In the genomic region with DNA sequence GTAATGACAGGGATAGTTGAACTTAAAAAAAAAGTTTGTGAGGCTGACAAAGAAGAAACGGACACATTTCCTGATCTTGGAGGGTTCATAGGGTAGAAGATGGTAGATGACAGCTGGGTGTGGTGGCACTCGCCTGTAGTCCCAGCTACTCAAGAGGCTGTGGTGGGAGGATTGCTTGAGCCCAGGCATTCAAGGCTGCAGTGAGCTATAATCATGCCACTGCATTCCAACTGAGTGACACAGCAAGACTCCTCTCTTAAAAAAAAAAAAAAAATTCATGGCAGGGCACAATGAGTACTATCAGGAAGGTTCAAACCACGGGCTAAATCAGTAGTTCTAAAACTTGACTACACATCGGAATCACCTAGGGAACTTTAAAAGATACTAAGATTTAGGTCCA, we compare ENCODE assay signal across 8 cellular contexts. TPM values are rescaled to one million over a fixed set of nuclear protein-coding genes. Genes with fewer than 3 reads are reported as not detected.
A peak's percentile ranks its signal among the peaks of the same experiment; 100 is the strongest.
DNase-seq lines count a peak whose midpoint lies in the region; ATAC-seq, FAIRE-seq and TF ChIP-seq lines count a peak whose summit lies in the region.

No MANE protein-coding gene starts in this region.

- no peak for ATAC-seq in CD4-positive, alpha-beta T cell (ENCODE audit: poor library complexity)
- ATAC-seq in aorta (ENCODE audit: low FRiP score), result no peak
- ATAC-seq in HG03025 (IDR thresholded peaks at IDR 0.05; ENCODE audit: low FRiP score, unreplicated experiment), result no peak

- peak overlapping the region; percentile 81 for H3K27ac Mint-ChIP-seq in CD4-positive, alpha-beta T cell

- no peak overlapping the region for H3K27ac ChIP-seq in CD4-positive, alpha-beta T cell (ENCODE audit: low read depth, low read length)
- no peak overlapping the region for H3K27ac ChIP-seq in MM.1S (ENCODE audit: low read length)
- H3K27ac ChIP-seq in aorta (ENCODE audit: low read depth in 1 of 2, low read length in 2 of 2), result peak overlapping the region in 1 of 2 donors; percentile 38

- peaks cover 30% of the 10 kb centered on the region for H3F3A ChIP-seq in MM.1S (ENCODE audit: insufficient read depth, low read length)

- peak overlapping the region; percentile 97 for H3K4me2 ChIP-seq in MM.1S (ENCODE audit: low read depth, low read length)

- H4K20me1 ChIP-seq in MM.1S (ENCODE audit: insufficient read depth, low read length), result no peaks in the 10 kb centered on the region

- no peak for DNase-seq in CD4-positive, alpha-beta T cell
- DNase-seq in MM.1S (no peak), bronchial epithelial cell (ENCODE audit: low read depth) (peak; percentile 87), lung microvascular endothelial cell (ENCODE audit: low read depth in 2 of 2) (peak; percentile 18 to 83), aorta (peak in 1 of 2 donors; percentile 66), NCI-H2196 (lab: John Stamatoyannopoulos, UW; ENCODE audit: unreplicated experiment) (no peak), GOT3 (lab: John Stamatoyannopoulos, UW) (no peak)

- H3K27me3 ChIP-seq in CD4-positive, alpha-beta T cell (ENCODE audit: control insufficient read depth, insufficient read depth, low read length), result no peaks in the 10 kb centered on the region
- no peaks in the 10 kb centered on the region for H3K27me3 ChIP-seq in MM.1S (replicated peaks; ENCODE audit: insufficient read depth, low read length)
- no peaks in the 10 kb centered on the region for H3K27me3 ChIP-seq in bronchial epithelial cell (ENCODE audit: control insufficient read depth, insufficient read depth, low read length)
- H3K27me3 ChIP-seq in aorta (ENCODE audit: control insufficient read depth in 1 of 2, insufficient read depth in 2 of 2, low read length in 1 of 2), result no peaks in the 10 kb centered on the region

- no peaks in the 10 kb centered on the region for H3K9me3 Mint-ChIP-seq in CD4-positive, alpha-beta T cell

- WGBS in aorta, 2 donors, result 10 to 19% methylated on average over 4 of the region's 4 CpGs

- H3K9me3 ChIP-seq in CD4-positive, alpha-beta T cell (ENCODE audit: control insufficient read depth, low read length), result no peaks in the 10 kb centered on the region
- H3K9me3 ChIP-seq in MM.1S (replicated peaks; ENCODE audit: insufficient read depth, low read length) (no peaks in the 10 kb centered on the region), aorta (ENCODE audit: control insufficient read depth, low read length) (no peaks in the 10 kb centered on the region)

- POLR2A ChIA-PET in CD4-positive, alpha-beta T cell (lab: Charles Lee), result interaction anchor here (0.6 to 3.9 kb wide), 9 partner anchors 23 to 920 kb away, joined by 3 to 15 read pairs (median 4); partner anchors contain the start of gene BAG6

- intact Hi-C loops in CD4-positive, alpha-beta T cell (cut with DNase I, micrococcal nuclease), result no loop called here
- intact Hi-C loops in aorta (cut with DNase I), result loop anchor here in 1 of 2 donors (10.0 kb wide), 1 partner anchor 1803 kb away; the partner anchor contains the start of genes HSD17B8, RING1, RXRB and SLC39A7

- CTCF ChIA-PET in CD4-positive, alpha-beta T cell (lab: Charles Lee), result interaction anchor here (1.4 to 3.8 kb wide), 4 partner anchors 25 to 1270 kb away, joined by 3 to 27 read pairs (median 4); no protein-coding TSS in a partner anchor

- no peak for TF ChIP-seq CTCF in CD4-positive, alpha-beta T cell (IDR thresholded peaks at IDR 0.05)
- TF ChIP-seq CTCF in MM.1S (IDR thresholded peaks at IDR 0.05; ENCODE audit: low read length) (no peak), bronchial epithelial cell (IDR thresholded peaks at IDR 0.05; ENCODE audit: insufficient read depth, low read length, severe bottlenecking) (no peak)

- H3K4me1 Mint-ChIP-seq in CD4-positive, alpha-beta T cell (ENCODE audit: low read depth), result peaks cover 65% of the 10 kb centered on the region

- H3K79me2 ChIP-seq in MM.1S (ENCODE audit: low read length), result peaks cover 44% of the 10 kb centered on the region

- no peak overlapping the region for H3K9ac ChIP-seq in MM.1S (ENCODE audit: low read length)

- no peaks in the 10 kb centered on the region for H3K9me2 ChIP-seq in MM.1S (replicated peaks; ENCODE audit: insufficient read depth, low read length)

- H3K36me3 ChIP-seq in MM.1S (replicated peaks; ENCODE audit: insufficient read depth, low read length) (no peaks in the 10 kb centered on the region), bronchial epithelial cell (ENCODE audit: control insufficient read depth, insufficient read depth, low read length) (no peaks in the 10 kb centered on the region), aorta (ENCODE audit: control insufficient read depth in 1 of 2, insufficient read depth in 2 of 2, low read length in 1 of 2) (no peaks in the 10 kb centered on the region)

- FAIRE-seq in bronchial epithelial cell (lab: Jason Lieb, UNC), result no peak

- peak overlapping the region; percentile 85; the same call in 1 of the 2 replicates for H3K4me3 ChIP-seq in MM.1S (ENCODE audit: low read length)
- H3K4me3 ChIP-seq in bronchial epithelial cell (ENCODE audit: low read depth, low read length), result no peak overlapping the region
- H3K4me3 ChIP-seq in aorta (ENCODE audit: low read length in 2 of 2), result peak overlapping the region; percentile 35 to 60

- H3K36me3 Mint-ChIP-seq in CD4-positive, alpha-beta T cell (ENCODE audit: low read depth), result peaks cover 18% of the 10 kb centered on the region

- no peak overlapping the region for H2AFZ ChIP-seq in MM.1S (ENCODE audit: low read length)

- no peaks in the 10 kb centered on the region for H3K27me3 Mint-ChIP-seq in CD4-positive, alpha-beta T cell

- peaks cover 24% of the 10 kb centered on the region for H3K4me1 ChIP-seq in MM.1S (ENCODE audit: low read length)
- H3K4me1 ChIP-seq in aorta (ENCODE audit: control insufficient read depth in 1 of 2, insufficient read depth in 2 of 2, low read length in 2 of 2), result peaks cover 0 to 2% of the 10 kb centered on the region in 2 donors

- H3K4me3 Mint-ChIP-seq in CD4-positive, alpha-beta T cell, result peak overlapping the region; percentile 92

RNA-seq across cellular contexts. Expression of gene MICA, which starts 2.0 kb away (rescaled TPM):
- 10 to 100 TPM; 10.6 to 14.0 TPM for total RNA-seq in CD4-positive, alpha-beta T cell
- 47.6 and 51.6 TPM in 2 replicates for total RNA-seq in bronchial epithelial cell
- total RNA-seq in lung microvascular endothelial cell, result 15.3 and 31.4 TPM in 2 replicates
- total RNA-seq in aorta, result 10 to 100 TPM; 19.8 to 29.2 TPM
- 10 to 100 TPM; 25.3 to 89.6 TPM for polyA plus RNA-seq in aorta

RNA-seq across cellular contexts. Expression of gene HLA-B, which starts 44.4 kb away (rescaled TPM):
- total RNA-seq in CD4-positive, alpha-beta T cell, result 1,000 to 10,000 TPM; 6,758 to 7,013 TPM
- total RNA-seq in bronchial epithelial cell (46.9 and 59.5 TPM in 2 replicates), lung microvascular endothelial cell (153 and 307 TPM in 2 replicates), aorta (1,000 to 10,000 TPM in 1 of 2 donors, 100 to 1,000 TPM in 1; 862 to 1,392 TPM)
- polyA plus RNA-seq in aorta, result 100 to 1,000 TPM; 209 to 214 TPM

Comparison
In these comparisons a context has a peak if more than half of its experiments do, and no peak if none do; other contexts are left out.
1. DNase-seq: peak in bronchial epithelial cell (single experiment) and lung microvascular endothelial cell (2 of 2); none in CD4-positive, alpha-beta T cell (0 of 10), MM.1S (single experiment), NCI-H2196 (single experiment) and GOT3 (single experiment).
2. RNA of gene HLA-B, which starts 44.4 kb away (total RNA-seq): 6,758 to 7,013 TPM in CD4-positive, alpha-beta T cell; 862 to 1,392 TPM in aorta, 153 to 307 TPM in lung microvascular endothelial cell and 46.9 to 59.5 TPM in bronchial epithelial cell; every median in the first group is over 4 times any median in the second.